ENCODE assay signal across 20 cellular contexts in genomic region chr3:170560717-170561382, GRCh38. TPM values are rescaled to one million over a fixed set of nuclear protein-coding genes. Genes with fewer than 3 reads are reported as not detected.
"Had no signal": no experiment of that assay in that cellular context is flagged by ENCODE, and none has a peak within 500 bp of the region (broad histone marks: within the 10 kb centered on the region; RNA-seq: fewer than 3 reads in every experiment).

No MANE protein-coding gene starts in this region.

- H3K36me3 Mint-ChIP-seq: activated naive CD8-positive, alpha-beta T cell; brain had no signal

- DNase-seq: activated CD4-positive, alpha-beta T cell treated with anti-CD3 and anti-CD28 coated beads for 4 hours; activated CD8-positive, alpha-beta T cell treated with anti-CD3 and anti-CD28 coated beads for 36 hours; activated gamma-delta T cell treated with Interleukin-2 at 50 U/mL for 16 hours; activated T-cell treated with anti-CD3 and anti-CD28 coated beads, Interleukin-2, amount 50 U/mL, for 48 hours; central memory CD4-positive, alpha-beta T cell; esophagus squamous epithelium; foreskin melanocyte; heart left ventricle; left cardiac atrium; lower lobe of right lung; ovary; stimulated activated CD4-positive, alpha-beta T cell treated with anti-CD3 and anti-CD28 coated beads, Interleukin-12 subunit alpha, Interleukin-12 subunit beta, amount 100 ng/mL, for 4 hours; stimulated activated CD4-positive, alpha-beta T cell treated with anti-CD3 and anti-CD28 coated beads, Interleukin-2, amount 100 ng/mL, for 24 hours; tibial artery; uterus had no signal

- H3K27ac Mint-ChIP-seq: activated CD8-positive, alpha-beta T cell treated with anti-CD3 and anti-CD28 coated beads for 36 hours; activated naive CD8-positive, alpha-beta T cell; brain had no signal

- H3K4me1 Mint-ChIP-seq: brain had no signal

- H3K9me3 Mint-ChIP-seq: activated CD8-positive, alpha-beta T cell treated with anti-CD3 and anti-CD28 coated beads for 36 hours; neural crest cell had no signal

- H3K4me3 Mint-ChIP-seq: activated CD8-positive, alpha-beta T cell treated with anti-CD3 and anti-CD28 coated beads for 36 hours; activated naive CD8-positive, alpha-beta T cell; brain; neural crest cell had no signal

- H3K4me3 ChIP-seq: coronary artery, esophagus squamous epithelium, heart left ventricle, lower lobe of right lung, ovary, tibial artery, uterus had no signal

- ATAC-seq: activated CD8-positive, alpha-beta T cell treated with anti-CD3 and anti-CD28 coated beads for 36 hours; heart left ventricle; left cardiac atrium; lower lobe of right lung had no signal

RNA-seq across cellular contexts. Expression of gene SLC7A14, which starts 25.0 kb away (rescaled TPM):
- total RNA-seq: activated CD8-positive, alpha-beta T cell treated with anti-CD3 and anti-CD28 coated beads for 36 hours; T-helper 1 cell treated with Interleukin-12 subunit alpha and Interleukin-12 subunit beta and Interleukin-4 antibody, amounts not matched to agents 30 ng/mL and 1 ng/mL, for 36 hours had no signal
